22 cellular contexts compared by ENCODE assay signal in the genomic region with DNA sequence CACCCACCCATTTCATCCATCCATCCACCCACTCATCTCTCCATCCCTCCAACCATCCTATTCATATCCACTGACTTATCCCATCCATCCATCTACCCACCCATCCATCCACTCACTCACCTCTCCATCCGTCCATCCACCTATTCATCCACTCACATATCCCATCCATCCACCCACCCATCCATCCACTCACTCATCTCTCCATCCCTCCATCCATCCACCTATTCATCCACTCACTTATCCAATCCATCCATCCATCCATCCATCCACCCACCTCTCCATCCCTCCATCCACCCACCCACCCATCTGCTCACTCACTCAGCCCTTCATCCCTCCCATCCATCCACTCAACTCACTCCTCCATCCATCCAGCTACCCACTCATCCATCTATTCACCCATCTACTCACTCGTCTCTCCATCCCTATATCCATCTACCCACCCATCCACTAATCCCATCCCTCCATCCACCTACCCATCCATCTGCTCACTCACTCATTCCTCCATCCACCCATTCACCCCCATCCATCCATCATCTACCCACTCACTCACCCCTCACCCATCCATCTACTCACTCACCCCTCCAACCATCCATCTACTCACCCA. TPM values are rescaled to one million over a fixed set of nuclear protein-coding genes. Genes with fewer than 3 reads are reported as not detected.
DNase-seq lines count a peak whose midpoint lies in the region; ATAC-seq, FAIRE-seq and TF ChIP-seq lines count a peak whose summit lies in the region.
"Had no signal": no experiment of that assay in that cellular context is flagged by ENCODE, and none has a peak within 500 bp of the region (broad histone marks: within the 10 kb centered on the region; RNA-seq: fewer than 3 reads in every experiment).

No MANE protein-coding gene starts in this region.

- TF ChIP-seq POLR2A in H1 (IDR thresholded peaks at IDR 0.05; ENCODE audit: control extremely low read depth in 1 of 2, low read depth in 2 of 2, low read length in 2 of 2) = no peak

- H2BK5ac ChIP-seq in H1 (ENCODE audit: low read depth, low read length) = no peak overlapping the region

- H3K4me3 Mint-ChIP-seq in Calu3 (ENCODE audit: low read depth, unreplicated experiment) (no peak overlapping the region), T-helper 17 cell (peak overlapping the region; percentile 50)
- H3K4me3 Mint-ChIP-seq: HFFc6 had no signal

- H3K27me3 Mint-ChIP-seq in Calu3 (ENCODE audit: unreplicated experiment) (no peaks in the 10 kb centered on the region), T-helper 17 cell (no peaks in the 10 kb centered on the region)

- no peak overlapping the region for H3K27ac ChIP-seq in H1 (ENCODE audit: low read depth, low read length)
- H3K27ac ChIP-seq: BLaER1, HL-60, Peyer's patch had no signal

- CTCF ChIA-PET in Calu3 (lab: Charles Lee) = no interaction called here
- CTCF ChIA-PET in H1 (lab: Charles Lee; ENCODE audit: partially characterized antibody) = interaction anchor here (1.3 kb wide), 1 partner anchor 171 kb away, joined by 4 read pairs; no protein-coding TSS in a partner anchor

- H3K23ac ChIP-seq in H1 (ENCODE audit: insufficient read length) = no peak overlapping the region

- no peak overlapping the region for H2BK12ac ChIP-seq in H1 (ENCODE audit: low read depth, low read length)

- no peak overlapping the region for H2BK120ac ChIP-seq in H1 (replicated peaks; ENCODE audit: low read depth, low read length)

- H4K20me1 ChIP-seq in H1 (replicated peaks in 1 of 2; ENCODE audit: control insufficient read depth in 1 of 2, insufficient read depth in 2 of 2, low read length in 2 of 2) = peaks cover 0 to 12% of the 10 kb centered on the region in 2 experiments

- peaks cover 9% of the 10 kb centered on the region; the same call in 1 of the 2 replicates for H3K23me2 ChIP-seq in H1 (ENCODE audit: low read depth, low read length)

- H3K27me3 ChIP-seq in H1 (replicated peaks in 1 of 4; ENCODE audit: control insufficient read depth in 3 of 4, extremely low read depth in 1 of 4, insufficient read depth in 3 of 4, low read length in 3 of 4) = no peaks in the 10 kb centered on the region
- H3K27me3 ChIP-seq: Peyer's patch had no signal

- H3K4me2 ChIP-seq in H1 (ENCODE audit: insufficient read depth in 1 of 2, low read depth in 2 of 2, low read length in 2 of 2) = no peak overlapping the region

- peaks cover 0 to 14% (median 7%) of the 10 kb centered on the region in 4 experiments; a peak in 5 of 7 replicates for H3K4me1 ChIP-seq in H1 (replicated peaks in 1 of 4; ENCODE audit: control insufficient read depth in 3 of 4, insufficient read depth in 4 of 4, low read length in 3 of 4)

- intact Hi-C loops in Calu3 (cut with micrococcal nuclease; ENCODE audit: unreplicated experiment) = no loop called here

- H2BK15ac ChIP-seq in H1 (ENCODE audit: low read length) = no peak overlapping the region

- H4K91ac ChIP-seq in H1 (replicated peaks; ENCODE audit: insufficient read length, low read length) = no peak overlapping the region

- peaks cover 8% of the 10 kb centered on the region for H3K9me3 Mint-ChIP-seq in Calu3 (ENCODE audit: low read depth, unreplicated experiment)

- H3K9ac ChIP-seq in H1 (replicated peaks in 1 of 4; ENCODE audit: extremely low read depth in 1 of 4, low read depth in 3 of 4, low read length in 3 of 4) = no peak overlapping the region
- H3K9ac ChIP-seq: BLaER1 had no signal

- H3K14ac ChIP-seq in H1 (ENCODE audit: insufficient read length) = no peak overlapping the region

- TF ChIP-seq EP300 in H1 (IDR thresholded peaks at IDR 0.05; ENCODE audit: borderline replicate concordance in 1 of 2, low read depth in 2 of 2, low read length in 2 of 2) = no peak

- POLR2A ChIA-PET in H1 (lab: Charles Lee; ENCODE audit: partially characterized antibody) = no interaction called here

- H3K27ac Mint-ChIP-seq in Calu3 (ENCODE audit: unreplicated experiment) (peak overlapping the region; percentile 57), T-helper 17 cell (no peak overlapping the region)
- H3K27ac Mint-ChIP-seq: HFFc6 had no signal

- H4K5ac ChIP-seq in H1 (ENCODE audit: insufficient read length, low read depth, low read length) = no peak overlapping the region

- H3K36me3 Mint-ChIP-seq in Calu3 (ENCODE audit: insufficient read depth, unreplicated experiment) (peaks cover 35% of the 10 kb centered on the region), T-helper 17 cell (ENCODE audit: low read depth) (peaks cover 3% of the 10 kb centered on the region)

- no TSS peak for BruUV-seq in Calu3 (replicated peaks; lab: Mats Ljungman, UMichigan)

- no peak for FAIRE-seq in H1 (lab: Jason Lieb, UNC)
- FAIRE-seq in urothelium cell line (lab: Jason Lieb, UNC) = peak; percentile 84
- FAIRE-seq: GM19239, H54 had no signal

- H3K56ac ChIP-seq in H1 (replicated peaks; ENCODE audit: insufficient read length, low read depth, low read length) = peak overlapping the region; percentile 84

- no peak overlapping the region for H2AFZ ChIP-seq in H1 (ENCODE audit: low read length)

- WGBS in H1 (ENCODE audit: extremely low coverage in 1 of 2, insufficient coverage in 1 of 2, insufficient read length in 1 of 2, insufficient replicate concordance in 2 of 2, low coverage in 1 of 2, low lambda C conversion rate in 2 of 2, missing lambda C conversion rate in 1 of 2), 2 experiments = 96 to 100% methylated on average over 2 of the region's 2 CpGs

- H2BK20ac ChIP-seq in H1 (ENCODE audit: low read length) = no peak overlapping the region

- no peak for TF ChIP-seq CTCF in Calu3 (IDR thresholded peaks at IDR 0.05; ENCODE audit: unreplicated experiment)
- no peak for TF ChIP-seq CTCF in H1 (IDR thresholded peaks at IDR 0.05; ENCODE audit: control extremely low read depth in 1 of 3, insufficient read depth in 1 of 3, low read depth in 1 of 3, low read length in 3 of 3)
- no peak for TF ChIP-seq CTCF in foreskin fibroblast (IDR thresholded peaks at IDR 0.05; ENCODE audit: low read depth, low read length)

- H3K4ac ChIP-seq in H1 (replicated peaks; ENCODE audit: insufficient read length, low read depth, low read length) = no peak overlapping the region

- H3K36me3 ChIP-seq in H1 (ENCODE audit: control insufficient read depth in 2 of 4, insufficient read depth in 4 of 4, low read length in 3 of 4) = peaks cover 0 to 6% (median 1%) of the 10 kb centered on the region in 4 experiments; a peak in 4 of 8 replicates
- H3K36me3 ChIP-seq: Peyer's patch had no signal

- no peak for DNase-seq in Calu3
- DNase-seq in T-helper 17 cell = no peak
- no peak for DNase-seq in H1 (ENCODE audit: low read depth in 1 of 2, low spot score in 2 of 2)
- DNase-seq in urothelium cell line (ENCODE audit: low spot score) = no peak
- DNase-seq in foreskin fibroblast = no peak
- no peak for DNase-seq in activated T-cell treated with anti-CD3 and anti-CD28 coated beads, Interleukin-2, amount 50 U/mL, for 48 hours
- no peak for DNase-seq in GOT3 (lab: John Stamatoyannopoulos, UW)
- DNase-seq: EL, GF-D8, HFFc6, NCI-H1105, NCI-H146, NCI-H2029, NCI-H226, NCI-H510A treated with DMSO at 0.1 percent for 48 hours, NCI-H748 treated with DMSO at 0.1 percent for 48 hours, Peyer's patch had no signal

- H3K4me3 ChIP-seq in H1 (ENCODE audit: extremely low read depth in 1 of 4, insufficient read depth in 2 of 4, low read depth in 3 of 4, low read length in 4 of 4) = no peak overlapping the region
- no peak overlapping the region for H3K4me3 ChIP-seq in foreskin fibroblast (ENCODE audit: low read depth in 1 of 2, low read length in 2 of 2)
- H3K4me3 ChIP-seq: BLaER1, Peyer's patch had no signal

- H3K4me1 Mint-ChIP-seq in Calu3 (ENCODE audit: low read depth, unreplicated experiment) = peaks cover 75% of the 10 kb centered on the region
- peaks cover 43% of the 10 kb centered on the region for H3K4me1 Mint-ChIP-seq in T-helper 17 cell

- no peaks in the 10 kb centered on the region for H3K79me2 ChIP-seq in H1 (ENCODE audit: control insufficient read depth in 1 of 2, insufficient read depth in 2 of 2, low read length in 2 of 2)

- no peak for ATAC-seq in T-helper 17 cell
- ATAC-seq: SK-N-SH treated with all-trans-retinoic acid at 6 μM for 48 hours had no signal

- no peak overlapping the region for H2AK5ac ChIP-seq in H1 (ENCODE audit: low read depth, low read length)

- TF ChIP-seq RAD21 in H1 (IDR thresholded peaks at IDR 0.05 in 1 of 2, conservative IDR thresholded peaks at IDR 0.05 in 1 of 2; ENCODE audit: low read depth in 2 of 2, low read length in 2 of 2) = no peak

- H4K8ac ChIP-seq in H1 (ENCODE audit: extremely low read depth, insufficient read depth, low read length) = no peak overlapping the region

- H3K18ac ChIP-seq in H1 (ENCODE audit: extremely low read depth, low read length) = no peak overlapping the region

- no peaks in the 10 kb centered on the region for H3K9me3 ChIP-seq in T-helper 17 cell (ENCODE audit: control insufficient read depth, low read length, poor library complexity, severe bottlenecking)
- H3K9me3 ChIP-seq in H1 (ENCODE audit: insufficient read depth in 2 of 2, low read depth in 1 of 2, low read length in 1 of 2) = no peaks in the 10 kb centered on the region

- H3K79me1 ChIP-seq in H1 (ENCODE audit: low read depth, low read length) = no peaks in the 10 kb centered on the region; the same call in 1 of the 2 replicates

TF ChIP-seq in H1, 55 proteins besides CTCF, POLR2A, EP300 and RAD21 (continues in another document):
- TF ChIP-seq TEAD4 (IDR thresholded peaks at IDR 0.05; ENCODE audit: low read depth, low read length) (no peak), ASH2L (IDR thresholded peaks at IDR 0.05; ENCODE audit: low read length) (no peak), SUZ12 (IDR thresholded peaks at IDR 0.05; ENCODE audit: low read length) (no peak), EGR1 (IDR thresholded peaks at IDR 0.05; ENCODE audit: borderline replicate concordance, low read depth, low read length) (no peak), SP4 (IDR thresholded peaks at IDR 0.05; ENCODE audit: low read length) (no peak)

RNA-seq across cellular contexts. Expression of a gene that starts 36.2 kb away (rescaled TPM):
- total RNA-seq in Calu3 (2022) = 74.8 and 79.6 TPM in 2 replicates
- 10 to 100 TPM; 47.5 to 54.8 TPM for total RNA-seq in T-helper 17 cell
- 67.7 and 70.6 TPM in 2 replicates for total RNA-seq in H1 (2021; fragmentation: NEBNext Ultra II Directional; extraction: Animal tissue kit (Norgen Biotek cat#: 25700))
- 43.4 and 52.9 TPM in 2 replicates for polyA plus RNA-seq in H1 (2011; rRNA removed)
- 58.0 TPM for polyA plus RNA-seq in H1 (2011; cell fraction: cytosol; rRNA removed)
- polyA plus RNA-seq in H1 (2011; cell fraction: nucleus; rRNA removed) = 205 TPM
- polyA plus RNA-seq in H1 (2012, experiment 1 of 2) = 56.5 to 70.4 TPM (median 62.8 TPM) in 4 replicates
- 31.1 TPM for polyA plus RNA-seq in H1 (2012, experiment 2 of 2)
- polyA plus RNA-seq in H1 (2013, experiment 1 of 2) = 40.5 TPM
- polyA plus RNA-seq in H1 (2013, experiment 2 of 2) = 37.4 TPM
- polyA minus RNA-seq in H1 (2011; rRNA and poly(A)+ RNA removed) = 35.1 and 35.7 TPM in 2 replicates
- polyA minus RNA-seq in H1 (2011; cell fraction: cytosol; rRNA and poly(A)+ RNA removed) = 34.8 TPM
- polyA minus RNA-seq in H1 (2011; cell fraction: nucleus; rRNA and poly(A)+ RNA removed) = 112 TPM
